34 cellular contexts compared by ENCODE assay signal in genomic region chr3:13966302-13966701, GRCh38.
"Had no signal": no experiment of that assay in that cellular context is flagged by ENCODE, and none has a peak within 500 bp of the region (broad histone marks: within the 10 kb centered on the region; RNA-seq: fewer than 3 reads in every experiment).

No MANE protein-coding gene starts in this region.

- H3K27me3 ChIP-seq: adrenal gland, body of pancreas, cardiac muscle cell, dorsolateral prefrontal cortex, esophagus muscularis mucosa, gastrocnemius medialis had no signal

- H3K4me3 ChIP-seq: adrenal gland, body of pancreas, cardiac muscle cell, coronary artery, dorsolateral prefrontal cortex, esophagus muscularis mucosa, gastrocnemius medialis, heart left ventricle had no signal

- ATAC-seq: activated CD4-positive, CD25-positive, alpha-beta regulatory T cell treated with anti-CD3 and anti-CD28 coated beads, Interleukin-2, amount 50 U/mL, for 24 hours; activated CD8-positive, alpha-beta T cell treated with anti-CD3 and anti-CD28 coated beads for 36 hours; activated naive CD8-positive, alpha-beta T cell treated with anti-CD3 and anti-CD28 coated beads, Interleukin-2, amount 50 U/mL, for 24 hours; activated T-cell treated with anti-CD3 and anti-CD28 coated beads, Interleukin-2, amount 50 U/mL, for 4 hours; activated T-helper 17 cell treated with anti-CD3 and anti-CD28 coated beads, Interleukin-2, amount 50 U/mL, for 72 hours; body of pancreas; foreskin keratinocyte; gastrocnemius medialis; heart left ventricle; T-cell had no signal

- H3K36me3 ChIP-seq: adrenal gland, cardiac muscle cell, esophagus muscularis mucosa, gastrocnemius medialis, heart left ventricle, WERI-Rb-1 had no signal

- H3K9me3 ChIP-seq: adrenal gland, gastrocnemius medialis had no signal

- H3K27ac ChIP-seq: adrenal gland, body of pancreas, cardiac muscle cell, coronary artery, dorsolateral prefrontal cortex, esophagus muscularis mucosa, foreskin keratinocyte, gastrocnemius medialis, heart left ventricle, WERI-Rb-1 had no signal

- DNase-seq: activated B cell treated with CpG ODN at 0.5 μM for 24 hours; activated CD4-positive, alpha-beta T cell treated with anti-CD3 and anti-CD28 coated beads for 48 hours; activated CD4-positive, alpha-beta T cell treated with anti-CD3 and anti-CD28 coated beads, Interleukin-2, amount 50 U/mL, for 1 hour; activated CD4-positive, alpha-beta T cell treated with anti-CD3 and anti-CD28 coated beads, Interleukin-2, amount 50 U/mL, for 48 hours; activated CD8-positive, alpha-beta memory T cell treated with anti-CD3 and anti-CD28 coated beads for 24 hours; activated CD8-positive, alpha-beta T cell treated with anti-CD3 and anti-CD28 coated beads for 36 hours; activated effector memory CD4-positive, alpha-beta T cell treated with Interleukin-2 at 50 U/mL for 16 hours; activated gamma-delta T cell treated with Interleukin-2 at 50 U/mL for 16 hours; activated naive CD4-positive, alpha-beta T cell treated with anti-CD3 and anti-CD28 coated beads for 36 hours; activated naive CD8-positive, alpha-beta T cell treated with anti-CD3 and anti-CD28 coated beads for 36 hours; activated naive CD8-positive, alpha-beta T cell treated with anti-CD3 and anti-CD28 coated beads, Interleukin-2, amount 50 U/mL, for 24 hours; activated T-cell treated with anti-CD3 and anti-CD28 coated beads, Interleukin-2, amount 50 U/mL, for 4 hours; adrenal gland; amygdala; aorta; body of pancreas; central memory CD4-positive, alpha-beta T cell; cerebellar nuclear complex; dorsolateral prefrontal cortex; effector memory CD4-positive, alpha-beta T cell; endodermal cell; erythroblast; gastrocnemius medialis; glutamatergic neuron; heart left ventricle; T-cell; T-helper 9 cell; WERI-Rb-1 had no signal

- H3K4me1 ChIP-seq: adrenal gland, body of pancreas, esophagus muscularis mucosa, foreskin keratinocyte, gastrocnemius medialis, heart left ventricle had no signal
